18 cellular contexts compared by ENCODE assay signal in genomic region chr18:78924301-78925192, GRCh38. TPM values are rescaled to one million over a fixed set of nuclear protein-coding genes. Genes with fewer than 3 reads are reported as not detected.
DNase-seq lines count a peak whose midpoint lies in the region; ATAC-seq and TF ChIP-seq lines count a peak whose summit lies in the region.
"Had no signal": no experiment of that assay in that cellular context is flagged by ENCODE, and none has a peak within 500 bp of the region (broad histone marks: within the 10 kb centered on the region; RNA-seq: fewer than 3 reads in every experiment).

No MANE protein-coding gene starts in this region.

- no peaks in the 10 kb centered on the region for H3K4me1 Mint-ChIP-seq in activated CD8-positive, alpha-beta memory T cell treated with anti-CD3 and anti-CD28 coated beads, Interleukin-2, amount 10 ng/mL, durations not matched to agents 7 days and 5 days
- H3K4me1 Mint-ChIP-seq in neural crest cell (no peaks in the 10 kb centered on the region), GM23338 (no peaks in the 10 kb centered on the region), MCF 10A (ENCODE audit: insufficient read depth, unreplicated experiment) (no peaks in the 10 kb centered on the region)

- intact Hi-C loops in sciatic nerve (cut with DNase I) (loop anchor here (5.0 kb wide), 1 partner anchor 213 kb away; no protein-coding TSS in a partner anchor), MCF 10A (cut with micrococcal nuclease) (no loop called here)

- peak; percentile 41 for DNase-seq in activated CD8-positive, alpha-beta memory T cell treated with anti-CD3 and anti-CD28 coated beads for 24 hours
- DNase-seq in activated CD8-positive, alpha-beta memory T cell treated with anti-CD3 and anti-CD28 coated beads, Interleukin-2, amount 10 ng/mL, durations not matched to agents 7 days and 5 days: no peak
- DNase-seq in neural crest cell (ENCODE audit: low read depth, low spot score) (no peak), sciatic nerve (ENCODE audit: low spot score) (peak; percentile 52), GM23338 (ENCODE audit: low spot score) (no peak), MCF 10A (ENCODE audit: unreplicated experiment) (no peak)
- no peak for DNase-seq in stimulated activated naive CD4-positive, alpha-beta T cell (lab: John Stamatoyannopoulos, UW)
- DNase-seq: AML-193; Caco-2; CD4-positive, alpha-beta T cell; GM23248; H7; HFFc6 had no signal

- no peak overlapping the region for H3K4me2 ChIP-seq in GM23338
- H3K4me2 ChIP-seq: A549 had no signal

- H3K4me1 ChIP-seq in GM23338 (ENCODE audit: insufficient read depth): no peaks in the 10 kb centered on the region
- H3K4me1 ChIP-seq: A549, Caco-2 had no signal

- no peak overlapping the region for H3K4me3 ChIP-seq in GM23338
- H3K4me3 ChIP-seq: A549, GM23248 had no signal

- BruUV-seq in MCF 10A (replicated peaks; lab: Mats Ljungman, UMichigan): no TSS peak

- no peak for ATAC-seq in activated CD8-positive, alpha-beta memory T cell treated with anti-CD3 and anti-CD28 coated beads, Interleukin-2, amount 10 ng/mL, durations not matched to agents 7 days and 5 days
- ATAC-seq in sciatic nerve (no peak), GM23338 (no peak)
- ATAC-seq: A549, HCT116, HepG2 had no signal

- no peaks in the 10 kb centered on the region for H3K9me3 Mint-ChIP-seq in activated CD8-positive, alpha-beta memory T cell treated with anti-CD3 and anti-CD28 coated beads, Interleukin-2, amount 10 ng/mL, durations not matched to agents 7 days and 5 days (ENCODE audit: low read depth)
- H3K9me3 Mint-ChIP-seq in neural crest cell (no peaks in the 10 kb centered on the region), GM23338 (peaks cover 67% of the 10 kb centered on the region; the same call in 2 of the 3 replicates), MCF 10A (ENCODE audit: unreplicated experiment) (no peaks in the 10 kb centered on the region)
- H3K9me3 Mint-ChIP-seq: CD4-positive, alpha-beta T cell had no signal

- POLR2A ChIA-PET in MCF 10A (lab: Yijun Ruan, JAX): no interaction called here

- no peaks in the 10 kb centered on the region for H3K36me3 Mint-ChIP-seq in activated CD8-positive, alpha-beta memory T cell treated with anti-CD3 and anti-CD28 coated beads, Interleukin-2, amount 10 ng/mL, durations not matched to agents 7 days and 5 days
- H3K36me3 Mint-ChIP-seq in neural crest cell (ENCODE audit: low read depth) (no peaks in the 10 kb centered on the region), GM23338 (ENCODE audit: low read depth) (peaks cover 29% of the 10 kb centered on the region; the same call in 2 of the 3 replicates), MCF 10A (ENCODE audit: insufficient read depth, unreplicated experiment) (no peaks in the 10 kb centered on the region)

- no peak overlapping the region for H2AFZ ChIP-seq in GM23338
- H2AFZ ChIP-seq: GM23248 had no signal

- no peaks in the 10 kb centered on the region for H3K27me3 ChIP-seq in GM23338 (ENCODE audit: insufficient read depth)

- TF ChIP-seq CTCF in neural crest cell (conservative IDR thresholded peaks at IDR 0.05) (no peak), GM23338 (conservative IDR thresholded peaks at IDR 0.05; ENCODE audit: low read depth in 2 of 2) (no peak), MCF 10A (IDR thresholded peaks at IDR 0.05; ENCODE audit: unreplicated experiment) (no peak)

- no peak overlapping the region for H3K27ac ChIP-seq in GM23338 (ENCODE audit: low read depth)
- H3K27ac ChIP-seq: 22Rv1, A549, GM23248 had no signal

- no peaks in the 10 kb centered on the region for H3K9me2 ChIP-seq in GM23338 (ENCODE audit: insufficient read depth)

- H3K4me3 Mint-ChIP-seq in activated CD8-positive, alpha-beta memory T cell treated with anti-CD3 and anti-CD28 coated beads, Interleukin-2, amount 10 ng/mL, durations not matched to agents 7 days and 5 days: no peak overlapping the region
- no peak overlapping the region for H3K4me3 Mint-ChIP-seq in neural crest cell
- no peak overlapping the region for H3K4me3 Mint-ChIP-seq in GM23338
- H3K4me3 Mint-ChIP-seq in MCF 10A (ENCODE audit: unreplicated experiment): no peak overlapping the region
- H3K4me3 Mint-ChIP-seq: CD4-positive, alpha-beta T cell; HFFc6 had no signal

- no peaks in the 10 kb centered on the region for H3K79me2 ChIP-seq in GM23338 (replicated peaks; ENCODE audit: insufficient read depth)

- CTCF ChIA-PET in activated CD8-positive, alpha-beta memory T cell treated with anti-CD3 and anti-CD28 coated beads, Interleukin-2, amount 10 ng/mL, durations not matched to agents 7 days and 5 days (lab: Charles Lee): no interaction called here
- CTCF ChIA-PET in MCF 10A (lab: Yijun Ruan, JAX): interaction anchor here (0.6 kb wide), 1 partner anchor 532 kb away, joined by 3 read pairs; no protein-coding TSS in a partner anchor

- no peak overlapping the region for H3K27ac Mint-ChIP-seq in activated CD8-positive, alpha-beta memory T cell treated with anti-CD3 and anti-CD28 coated beads, Interleukin-2, amount 10 ng/mL, durations not matched to agents 7 days and 5 days
- peak overlapping the region; percentile 12 for H3K27ac Mint-ChIP-seq in neural crest cell (ENCODE audit: unreplicated experiment)
- H3K27ac Mint-ChIP-seq in GM23338: no peak overlapping the region
- H3K27ac Mint-ChIP-seq in MCF 10A (ENCODE audit: low read depth, unreplicated experiment): no peak overlapping the region
- H3K27ac Mint-ChIP-seq: CD4-positive, alpha-beta T cell; HFFc6 had no signal

- H3F3A ChIP-seq in GM23338 (replicated peaks; ENCODE audit: low read depth): no peaks in the 10 kb centered on the region

- H4K20me1 ChIP-seq in GM23338 (replicated peaks; ENCODE audit: insufficient read depth): no peaks in the 10 kb centered on the region

- no peaks in the 10 kb centered on the region for H3K36me3 ChIP-seq in GM23338 (ENCODE audit: insufficient read depth)

- no peaks in the 10 kb centered on the region for H3K27me3 Mint-ChIP-seq in activated CD8-positive, alpha-beta memory T cell treated with anti-CD3 and anti-CD28 coated beads, Interleukin-2, amount 10 ng/mL, durations not matched to agents 7 days and 5 days
- H3K27me3 Mint-ChIP-seq in neural crest cell (ENCODE audit: low read depth) (no peaks in the 10 kb centered on the region), GM23338 (ENCODE audit: insufficient read depth, low read depth, poor library complexity) (peaks cover 2% of the 10 kb centered on the region), MCF 10A (ENCODE audit: insufficient read depth, unreplicated experiment) (no peaks in the 10 kb centered on the region)
- H3K27me3 Mint-ChIP-seq: CD4-positive, alpha-beta T cell had no signal

TF ChIP-seq in GM23338, 12 proteins besides CTCF, POLR2A, EP300 and RAD21:
- TF ChIP-seq ETS1 (IDR thresholded peaks at IDR 0.05) (no peak), EZH2phosphoT487 (IDR thresholded peaks at IDR 0.05; ENCODE audit: unreplicated experiment) (no peak), POLR2AphosphoS5 (IDR thresholded peaks at IDR 0.05; ENCODE audit: low read depth) (no peak), EZH2 (IDR thresholded peaks at IDR 0.05; ENCODE audit: low read depth, unreplicated experiment) (no peak), ZNF331 (CRISPR knock-in tag; IDR thresholded peaks at IDR 0.05; ENCODE audit: low read depth) (no peak)

RNA-seq across cellular contexts. Expression of gene SALL3, which starts 55.1 kb away (rescaled TPM):
- not detected for total RNA-seq in activated CD8-positive, alpha-beta memory T cell treated with anti-CD3 and anti-CD28 coated beads, Interleukin-2, amount 10 ng/mL, durations not matched to agents 7 days and 5 days
- total RNA-seq in neural crest cell (9.0 and 9.1 TPM in 2 replicates), sciatic nerve (0.09 TPM), MCF 10A (2022) (not detected in 2 replicates)
- total RNA-seq in GM23338 (2014; rRNA removed; shearing (Covaris generic)): 29.0 and 39.8 TPM in 2 replicates
- 11.0 and 16.9 TPM in 2 replicates for polyA plus RNA-seq in GM23338 (2016; fragmentation: Nextera tagmentation; extraction: Ambion mirVana)
- total RNA-seq: Caco-2, GM23248, HepG2, HFFc6 had no signal
- polyA plus RNA-seq: A549, BJ, GM23248, HepG2 had no signal

Comparison
In these comparisons a context has a peak if more than half of its experiments do, and no peak if none do; other contexts are left out.
1. DNase-seq: peak in activated CD8-positive, alpha-beta memory T cell treated with anti-CD3 and anti-CD28 coated beads for 24 hours (single experiment) and sciatic nerve (single experiment); none in activated CD8-positive, alpha-beta memory T cell treated with anti-CD3 and anti-CD28 coated beads, Interleukin-2, amount 10 ng/mL, durations not matched to agents 7 days and 5 days (single experiment), neural crest cell (single experiment), GM23338 (single experiment), stimulated activated naive CD4-positive, alpha-beta T cell (0 of 6) and MCF 10A (single experiment).